ENCODE assay signal across 14 cellular contexts in the genomic region with DNA sequence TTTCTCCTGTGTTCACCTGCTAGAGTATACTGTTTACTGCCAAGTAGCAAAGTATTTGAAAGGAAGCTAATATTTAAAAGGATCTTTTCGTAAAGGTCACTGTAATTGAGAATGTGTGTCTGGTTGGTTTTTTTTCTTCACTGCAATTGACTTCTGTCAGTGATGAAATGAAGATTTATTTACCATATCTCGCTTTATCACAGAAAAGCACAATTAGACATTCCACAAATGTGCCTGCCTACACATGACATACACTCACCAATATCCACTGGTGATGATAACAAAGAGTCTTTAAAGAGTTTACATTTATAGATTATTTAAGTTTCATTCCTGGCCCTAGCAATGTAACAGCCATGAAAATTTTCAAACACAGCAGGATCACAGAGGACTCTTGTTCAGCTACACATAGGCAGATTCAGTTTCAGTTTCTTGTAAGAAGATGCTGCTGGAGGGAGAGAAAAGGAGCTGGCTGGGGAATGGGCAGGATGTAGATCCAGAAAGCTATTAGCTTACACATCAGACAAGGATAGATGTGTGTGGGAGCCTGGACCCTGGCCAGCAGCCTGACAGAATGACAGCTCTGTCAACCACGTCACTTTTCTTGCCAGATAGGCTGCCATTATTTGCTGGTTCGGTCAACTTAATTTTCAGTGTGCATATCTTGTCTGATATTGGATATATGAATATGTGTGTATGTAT.
DNase-seq lines count a peak whose midpoint lies in the region; ATAC-seq and TF ChIP-seq lines count a peak whose summit lies in the region.
"Had no signal": no experiment of that assay in that cellular context is flagged by ENCODE, and none has a peak within 500 bp of the region (broad histone marks: within the 10 kb centered on the region; RNA-seq: fewer than 3 reads in every experiment).

No MANE protein-coding gene starts in this region.

- no peaks in the 10 kb centered on the region for H3K9me3 Mint-ChIP-seq in osteocyte (ENCODE audit: unreplicated experiment)
- H3K9me3 Mint-ChIP-seq: effector memory CD8-positive, alpha-beta T cell; naive B cell had no signal

- H3K27ac Mint-ChIP-seq in osteocyte (ENCODE audit: unreplicated experiment): peak overlapping the region; percentile 54
- H3K27ac Mint-ChIP-seq: effector memory CD8-positive, alpha-beta T cell had no signal

- DNase-seq in NCI-H446 (lab: John Stamatoyannopoulos, UW) (peak; percentile 84 to 89), dermis blood vessel endothelial cell (peak; percentile 15), osteocyte (ENCODE audit: extremely low spot score, unreplicated experiment) (no peak), DMS114 treated with DMSO at 0.1 percent for 48 hours (lab: John Stamatoyannopoulos, UW; ENCODE audit: unreplicated experiment) (no peak)
- no peak for DNase-seq in activated CD4-positive, alpha-beta T cell treated with anti-CD3 and anti-CD28 coated beads, Interleukin-2, amount 50 U/mL, for 48 hours
- DNase-seq: activated effector memory CD4-positive, alpha-beta T cell treated with anti-CD3 and anti-CD28 coated beads, Interleukin-2, amount 50 U/mL, for 16 hours; DND-41; effector memory CD8-positive, alpha-beta T cell; HCEC 1CT; naive B cell; PC-3; stimulated activated CD4-positive, alpha-beta T cell treated with anti-CD3 and anti-CD28 coated beads, Interleukin-1b, Interleukin-23, amount 100 ng/mL, for 48 hours had no signal

- peaks cover 6% of the 10 kb centered on the region for H3K36me3 Mint-ChIP-seq in osteocyte (ENCODE audit: unreplicated experiment)

- H3K9me3 ChIP-seq in HEK293 (ENCODE audit: control insufficient read depth, insufficient read depth, low read depth, low read length): no peaks in the 10 kb centered on the region

- no peak overlapping the region for H3K4me3 ChIP-seq in HEK293 (ENCODE audit: low read depth, low read length)

- peaks cover 43% of the 10 kb centered on the region for H3K4me1 Mint-ChIP-seq in osteocyte (ENCODE audit: unreplicated experiment)
- H3K4me1 Mint-ChIP-seq: naive B cell had no signal

- CTCF ChIA-PET in HEK293 (lab: Yijun Ruan, JAX): interaction anchor here (0.6 to 10.6 kb wide), 2 partner anchors 13 to 241 kb away, joined by 3 to 117 read pairs; no protein-coding TSS in a partner anchor

- H3K27me3 Mint-ChIP-seq in osteocyte (ENCODE audit: unreplicated experiment): no peaks in the 10 kb centered on the region
- H3K27me3 Mint-ChIP-seq: effector memory CD8-positive, alpha-beta T cell; naive B cell had no signal

- no peak for ATAC-seq in HG02571 (IDR thresholded peaks at IDR 0.05; ENCODE audit: unreplicated experiment)
- ATAC-seq: effector memory CD8-positive, alpha-beta T cell; PC-3 had no signal

- TF ChIP-seq CTCF in HEK293 (tag by site-specific recombination; IDR thresholded peaks at IDR 0.05) (no peak), osteocyte (IDR thresholded peaks at IDR 0.05) (no peak)

- H3K27ac ChIP-seq in HEK293 (ENCODE audit: extremely low read depth, low read depth, low read length): no peak overlapping the region

- H3K36me3 ChIP-seq in HEK293 (ENCODE audit: control insufficient read depth in 2 of 2, insufficient read depth in 1 of 2, low read length in 2 of 2): no peaks in the 10 kb centered on the region

- peaks cover 41% of the 10 kb centered on the region for H3K4me1 ChIP-seq in HEK293 (ENCODE audit: control insufficient read depth, insufficient read depth, low read length)

- H3K4me3 Mint-ChIP-seq in osteocyte (ENCODE audit: unreplicated experiment): no peak overlapping the region
- H3K4me3 Mint-ChIP-seq: effector memory CD8-positive, alpha-beta T cell; naive B cell had no signal

- POLR2A ChIA-PET in HEK293 (lab: Yijun Ruan, JAX): interaction anchor here (1.1 kb wide), 1 partner anchor 13 kb away, joined by 10 read pairs; no protein-coding TSS in a partner anchor

TF ChIP-seq in HEK293, 187 proteins besides CTCF, POLR2A, EP300 and RAD21 (continues in another document):
- TF ChIP-seq, protein P1, sequence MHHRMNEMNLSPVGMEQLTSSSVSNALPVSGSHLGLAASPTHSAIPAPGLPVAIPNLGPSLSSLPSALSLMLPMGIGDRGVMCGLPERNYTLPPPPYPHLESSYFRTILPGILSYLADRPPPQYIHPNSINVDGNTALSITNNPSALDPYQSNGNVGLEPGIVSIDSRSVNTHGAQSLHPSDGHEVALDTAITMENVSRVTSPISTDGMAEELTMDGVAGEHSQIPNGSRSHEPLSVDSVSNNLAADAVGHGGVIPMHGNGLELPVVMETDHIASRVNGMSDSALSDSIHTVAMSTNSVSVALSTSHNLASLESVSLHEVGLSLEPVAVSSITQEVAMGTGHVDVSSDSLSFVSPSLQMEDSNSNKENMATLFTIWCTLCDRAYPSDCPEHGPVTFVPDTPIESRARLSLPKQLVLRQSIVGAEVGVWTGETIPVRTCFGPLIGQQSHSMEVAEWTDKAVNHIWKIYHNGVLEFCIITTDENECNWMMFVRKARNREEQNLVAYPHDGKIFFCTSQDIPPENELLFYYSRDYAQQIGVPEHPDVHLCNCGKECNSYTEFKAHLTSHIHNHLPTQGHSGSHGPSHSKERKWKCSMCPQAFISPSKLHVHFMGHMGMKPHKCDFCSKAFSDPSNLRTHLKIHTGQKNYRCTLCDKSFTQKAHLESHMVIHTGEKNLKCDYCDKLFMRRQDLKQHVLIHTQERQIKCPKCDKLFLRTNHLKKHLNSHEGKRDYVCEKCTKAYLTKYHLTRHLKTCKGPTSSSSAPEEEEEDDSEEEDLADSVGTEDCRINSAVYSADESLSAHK (tag by site-specific recombination; IDR thresholded peaks at IDR 0.05): no peak
- TF ChIP-seq KLF10 (tag by site-specific recombination; IDR thresholded peaks at IDR 0.05) (no peak), OVOL3 (tag by site-specific recombination; IDR thresholded peaks at IDR 0.05) (no peak), ZNF37A (tag by site-specific recombination; IDR thresholded peaks at IDR 0.05) (no peak), ZNF623 (tag by site-specific recombination; IDR thresholded peaks at IDR 0.05) (no peak), SCRT2 (tag by site-specific recombination; IDR thresholded peaks at IDR 0.05) (no peak; the same call in 1 of the 2 replicates), ZNF302 (tag by site-specific recombination; IDR thresholded peaks at IDR 0.05; ENCODE audit: low read depth) (no peak), ZNF157 (tag by site-specific recombination; IDR thresholded peaks at IDR 0.05) (no peak), ZNF211 (tag by site-specific recombination; IDR thresholded peaks at IDR 0.05; ENCODE audit: low read depth) (no peak), ZNF16 (tag by site-specific recombination; IDR thresholded peaks at IDR 0.05; ENCODE audit: low read depth) (no peak), ZBTB7A (tag by site-specific recombination; IDR thresholded peaks at IDR 0.05; ENCODE audit: low read depth) (no peak), ZNF600 (tag by site-specific recombination; IDR thresholded peaks at IDR 0.05) (peak; percentile 86), HOXD13 (CRISPR knock-in tag; IDR thresholded peaks at IDR 0.05; ENCODE audit: borderline replicate concordance) (no peak), ZSCAN23 (tag by site-specific recombination; IDR thresholded peaks at IDR 0.05) (no peak)
- TF ChIP-seq, protein P2, sequence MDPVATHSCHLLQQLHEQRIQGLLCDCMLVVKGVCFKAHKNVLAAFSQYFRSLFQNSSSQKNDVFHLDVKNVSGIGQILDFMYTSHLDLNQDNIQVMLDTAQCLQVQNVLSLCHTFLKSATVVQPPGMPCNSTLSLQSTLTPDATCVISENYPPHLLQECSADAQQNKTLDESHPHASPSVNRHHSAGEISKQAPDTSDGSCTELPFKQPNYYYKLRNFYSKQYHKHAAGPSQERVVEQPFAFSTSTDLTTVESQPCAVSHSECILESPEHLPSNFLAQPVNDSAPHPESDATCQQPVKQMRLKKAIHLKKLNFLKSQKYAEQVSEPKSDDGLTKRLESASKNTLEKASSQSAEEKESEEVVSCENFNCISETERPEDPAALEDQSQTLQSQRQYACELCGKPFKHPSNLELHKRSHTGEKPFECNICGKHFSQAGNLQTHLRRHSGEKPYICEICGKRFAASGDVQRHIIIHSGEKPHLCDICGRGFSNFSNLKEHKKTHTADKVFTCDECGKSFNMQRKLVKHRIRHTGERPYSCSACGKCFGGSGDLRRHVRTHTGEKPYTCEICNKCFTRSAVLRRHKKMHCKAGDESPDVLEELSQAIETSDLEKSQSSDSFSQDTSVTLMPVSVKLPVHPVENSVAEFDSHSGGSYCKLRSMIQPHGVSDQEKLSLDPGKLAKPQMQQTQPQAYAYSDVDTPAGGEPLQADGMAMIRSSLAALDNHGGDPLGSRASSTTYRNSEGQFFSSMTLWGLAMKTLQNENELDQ (tag by site-specific recombination; IDR thresholded peaks at IDR 0.05; ENCODE audit: low read depth): no peak
- TF ChIP-seq, protein P3, sequence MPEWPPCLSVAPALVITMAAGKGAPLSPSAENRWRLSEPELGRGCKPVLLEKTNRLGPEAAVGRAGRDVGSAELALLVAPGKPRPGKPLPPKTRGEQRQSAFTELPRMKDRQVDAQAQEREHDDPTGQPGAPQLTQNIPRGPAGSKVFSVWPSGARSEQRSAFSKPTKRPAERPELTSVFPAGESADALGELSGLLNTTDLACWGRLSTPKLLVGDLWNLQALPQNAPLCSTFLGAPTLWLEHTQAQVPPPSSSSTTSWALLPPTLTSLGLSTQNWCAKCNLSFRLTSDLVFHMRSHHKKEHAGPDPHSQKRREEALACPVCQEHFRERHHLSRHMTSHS (tag by site-specific recombination; IDR thresholded peaks at IDR 0.05): no peak

Comparison
In these comparisons a context has a peak if more than half of its experiments do, and no peak if none do; other contexts are left out.
1. DNase-seq: peak in NCI-H446 (2 of 2) and dermis blood vessel endothelial cell (single experiment); none in osteocyte (single experiment), activated CD4-positive, alpha-beta T cell treated with anti-CD3 and anti-CD28 coated beads, Interleukin-2, amount 50 U/mL, for 48 hours (0 of 2) and DMS114 treated with DMSO at 0.1 percent for 48 hours (single experiment).